Comparison of ENCODE assay signal across 10 cellular contexts in the genomic region with DNA sequence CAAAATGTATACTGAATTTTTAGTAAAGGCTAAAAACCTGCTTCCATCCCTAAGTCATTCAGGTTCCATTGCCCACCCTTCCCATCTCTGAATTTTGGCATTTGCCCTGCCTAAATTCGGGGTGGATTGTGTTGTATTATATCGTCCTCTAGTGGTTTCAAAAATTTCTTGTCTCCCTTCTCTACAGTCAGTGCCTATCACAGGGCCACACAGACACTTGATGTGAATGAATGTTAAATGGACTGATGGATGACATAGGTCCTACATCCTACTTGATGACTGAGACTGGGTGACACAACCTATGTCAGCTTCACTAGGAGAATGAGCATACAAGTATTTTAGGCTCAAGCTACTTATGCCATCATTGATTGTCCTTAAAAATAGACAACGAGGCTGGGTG. TPM values are rescaled to one million over a fixed set of nuclear protein-coding genes. Genes with fewer than 3 reads are reported as not detected.
DNase-seq lines count a peak whose midpoint lies in the region; ATAC-seq and TF ChIP-seq lines count a peak whose summit lies in the region.
"Had no signal": no experiment of that assay in that cellular context is flagged by ENCODE, and none has a peak within 500 bp of the region (broad histone marks: within the 10 kb centered on the region; RNA-seq: fewer than 3 reads in every experiment).

No MANE protein-coding gene starts in this region.

- DNase-seq in DMS53 (lab: John Stamatoyannopoulos, UW) = peak; percentile 60
- DNase-seq in adrenal gland = no peak
- peak; percentile 49 for DNase-seq in mesendoderm
- DNase-seq in immature natural killer cell = no peak
- DNase-seq: activated naive CD8-positive, alpha-beta T cell treated with anti-CD3 and anti-CD28 coated beads for 36 hours had no signal

- no peak overlapping the region for H3K4me3 Mint-ChIP-seq in immature natural killer cell
- H3K4me3 Mint-ChIP-seq: activated naive CD8-positive, alpha-beta T cell treated with anti-CD3 and anti-CD28 coated beads for 36 hours had no signal

- H3K56ac ChIP-seq in mesendoderm (ENCODE audit: low read length) = no peak overlapping the region

- TF ChIP-seq POLR2A in adrenal gland (IDR thresholded peaks at IDR 0.05) = no peak

- WGBS in adrenal gland, 4 donors = 15 to 47% (median 32%) methylated on average over 3 of the region's 3 CpGs
- WGBS in mesendoderm (ENCODE audit: extremely low coverage, insufficient coverage, low lambda C conversion rate) = no CpG with 5 or more reads among the region's 3 CpGs

- H3K36me3 Mint-ChIP-seq in immature natural killer cell = no peaks in the 10 kb centered on the region
- H3K36me3 Mint-ChIP-seq: activated naive CD8-positive, alpha-beta T cell treated with anti-CD3 and anti-CD28 coated beads for 36 hours had no signal

- peaks cover 0 to 7% (median 2%) of the 10 kb centered on the region in 3 donors for H3K27me3 Mint-ChIP-seq in immature natural killer cell (ENCODE audit: low read depth in 3 of 3)

- H3K4ac ChIP-seq in mesendoderm (ENCODE audit: low read depth, low read length) = no peak overlapping the region

- no peak overlapping the region for H2AK5ac ChIP-seq in mesendoderm (ENCODE audit: low read length)

- H3K9ac ChIP-seq in mesendoderm (ENCODE audit: low read length) = no peak overlapping the region

- no peak overlapping the region for H3K4me2 ChIP-seq in mesendoderm (ENCODE audit: low read length)

- no peak overlapping the region for H2BK15ac ChIP-seq in mesendoderm (replicated peaks; ENCODE audit: low read depth)

- ATAC-seq in GM19351 (IDR thresholded peaks at IDR 0.05; ENCODE audit: unreplicated experiment) (no peak), GM18520 (IDR thresholded peaks at IDR 0.05; ENCODE audit: unreplicated experiment) (no peak), HG03342 (IDR thresholded peaks at IDR 0.05; ENCODE audit: unreplicated experiment) (no peak)

- H3K4me1 Mint-ChIP-seq in immature natural killer cell = peaks cover 2 to 6% of the 10 kb centered on the region in 2 donors

- H3K79me2 ChIP-seq in mesendoderm (ENCODE audit: control insufficient read depth, insufficient read depth, low read length) = no peaks in the 10 kb centered on the region

- no peak overlapping the region for H4K5ac ChIP-seq in mesendoderm (ENCODE audit: low read length)

- TF ChIP-seq EP300 in Ishikawa (IDR thresholded peaks at IDR 0.05; ENCODE audit: borderline replicate concordance) = no peak

- no peak overlapping the region for H2BK120ac ChIP-seq in mesendoderm (ENCODE audit: low read depth, low read length)

- H3K36me3 ChIP-seq in adrenal gland (replicated peaks in 1 of 2) (no peaks in the 10 kb centered on the region), mesendoderm (ENCODE audit: control insufficient read depth, insufficient read depth, low read length) (no peaks in the 10 kb centered on the region)
- H3K36me3 ChIP-seq: SJCRH30 had no signal

- intact Hi-C loops in adrenal gland (cut with DNase I) = loop anchor here in 1 of 2 donors (10.0 kb wide), 1 partner anchor 287 kb away; the partner anchor contains the start of gene CCDC125

- no peak overlapping the region for H3K18ac ChIP-seq in mesendoderm (ENCODE audit: low read length)

- no peaks in the 10 kb centered on the region for H3K9me3 Mint-ChIP-seq in immature natural killer cell
- H3K9me3 Mint-ChIP-seq: activated naive CD8-positive, alpha-beta T cell treated with anti-CD3 and anti-CD28 coated beads for 36 hours had no signal

- no peaks in the 10 kb centered on the region for H3K27me3 ChIP-seq in adrenal gland
- no peaks in the 10 kb centered on the region for H3K27me3 ChIP-seq in mesendoderm (ENCODE audit: insufficient read depth, low read length, poor library complexity)
- H3K27me3 ChIP-seq: SJCRH30 had no signal

- no peaks in the 10 kb centered on the region for H3K79me1 ChIP-seq in mesendoderm (ENCODE audit: low read length)

- peak; percentile 25; the same call in 1 of the 2 replicates for TF ChIP-seq RAD21 in Ishikawa (IDR thresholded peaks at IDR 0.05; ENCODE audit: low read depth)

- TF ChIP-seq CTCF in adrenal gland (IDR thresholded peaks at IDR 0.05) = peak in 4 of 6 experiments; percentile 24 to 55 (median 40)

- no peak overlapping the region for H4K8ac ChIP-seq in mesendoderm (ENCODE audit: low read depth, low read length)

- H3K4me1 ChIP-seq in adrenal gland (replicated peaks in 1 of 2) (peaks cover 0 to 14% of the 10 kb centered on the region in 2 donors), mesendoderm (ENCODE audit: control insufficient read depth, low read depth, low read length) (no peaks in the 10 kb centered on the region)

- no peak overlapping the region for H3K27ac Mint-ChIP-seq in immature natural killer cell
- H3K27ac Mint-ChIP-seq: activated naive CD8-positive, alpha-beta T cell treated with anti-CD3 and anti-CD28 coated beads for 36 hours had no signal

- H3K4me3 ChIP-seq in adrenal gland (no peak overlapping the region), mesendoderm (ENCODE audit: low read length) (no peak overlapping the region)
- H3K4me3 ChIP-seq: SJCRH30 had no signal

- no peak overlapping the region for H3K27ac ChIP-seq in adrenal gland
- no peak overlapping the region for H3K27ac ChIP-seq in mesendoderm (ENCODE audit: low read depth, low read length)
- H3K27ac ChIP-seq: SJCRH30 had no signal

- no peaks in the 10 kb centered on the region for H3K9me3 ChIP-seq in adrenal gland (replicated peaks in 1 of 3)
- H3K9me3 ChIP-seq: SJCRH30 had no signal

- no peak overlapping the region for H2BK5ac ChIP-seq in mesendoderm (ENCODE audit: low read length)

- H3K23ac ChIP-seq in mesendoderm (ENCODE audit: low read length) = no peak overlapping the region

TF ChIP-seq in Ishikawa, 13 proteins besides CTCF, POLR2A, EP300 and RAD21:
- TF ChIP-seq USF1 (IDR thresholded peaks at IDR 0.05) (no peak), TAF1 (IDR thresholded peaks at IDR 0.05; ENCODE audit: low read depth) (no peak), TCF12 (IDR thresholded peaks at IDR 0.05; ENCODE audit: low read depth) (no peak), NFIC (IDR thresholded peaks at IDR 0.05) (no peak), CEBPB (IDR thresholded peaks at IDR 0.05) (no peak), FOXM1 (IDR thresholded peaks at IDR 0.05; ENCODE audit: borderline replicate concordance, low read depth) (no peak), EGR1 (IDR thresholded peaks at IDR 0.05) (no peak), CREB1 (IDR thresholded peaks at IDR 0.05; ENCODE audit: low read depth) (no peak), TEAD4 (IDR thresholded peaks at IDR 0.05) (no peak), ZBTB7A (IDR thresholded peaks at IDR 0.05; ENCODE audit: low read depth) (no peak), REST (IDR thresholded peaks at IDR 0.05; ENCODE audit: low read depth) (no peak), YY1 (IDR thresholded peaks at IDR 0.05; ENCODE audit: low read depth) (no peak)
- TF ChIP-seq, protein P1, sequence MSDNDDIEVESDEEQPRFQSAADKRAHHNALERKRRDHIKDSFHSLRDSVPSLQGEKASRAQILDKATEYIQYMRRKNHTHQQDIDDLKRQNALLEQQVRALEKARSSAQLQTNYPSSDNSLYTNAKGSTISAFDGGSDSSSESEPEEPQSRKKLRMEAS (IDR thresholded peaks at IDR 0.05) = no peak

RNA-seq across cellular contexts. Expression of gene SLC30A5, which starts 45.6 kb away (rescaled TPM):
- 10 to 100 TPM; 31.8 to 76.8 (median 38.8) TPM for total RNA-seq in adrenal gland
- 10 to 100 TPM; 31.5 to 57.0 (median 37.3) TPM for polyA plus RNA-seq in adrenal gland
- 29.4 TPM for polyA plus RNA-seq in mesendoderm (2013, experiment 1 of 2)
- polyA plus RNA-seq in mesendoderm (2013, experiment 2 of 2) = 31.9 TPM
- polyA plus RNA-seq in immature natural killer cell = 10 to 100 TPM; 20.7 to 34.6 (median 23.7) TPM

Comparison
In these comparisons a context has a peak if more than half of its experiments do, and no peak if none do; other contexts are left out.
1. DNase-seq: peak in DMS53 (single experiment) and mesendoderm (single experiment); none in adrenal gland (0 of 7) and immature natural killer cell (0 of 3).